8 cellular contexts compared by ENCODE assay signal in genomic region chr4:102868153-102868781, GRCh38. TPM values are rescaled to one million over a fixed set of nuclear protein-coding genes. Genes with fewer than 3 reads are reported as not detected.
DNase-seq lines count a peak whose midpoint lies in the region; ATAC-seq and FAIRE-seq lines count a peak whose summit lies in the region.

No MANE protein-coding gene starts in this region.

- peak overlapping the region; percentile 97 for H3K9ac ChIP-seq in HUES64 (ENCODE audit: low read depth, low read length)

- H3K4me1 Mint-ChIP-seq in activated naive CD8-positive, alpha-beta T cell treated with anti-CD3 and anti-CD28 coated beads for 36 hours: peaks cover 50% of the 10 kb centered on the region

- peak overlapping the region; percentile 97 for H3K27ac ChIP-seq in HUES64 (ENCODE audit: low read depth, low read length)

- FAIRE-seq in G401.6 (lab: Jason Lieb, UNC) (peak; percentile 50), urothelium cell line (lab: Jason Lieb, UNC) (no peak)

- no peaks in the 10 kb centered on the region for H3K27me3 ChIP-seq in HUES64 (ENCODE audit: insufficient read depth, low read length)

- ATAC-seq in GM19395 (IDR thresholded peaks at IDR 0.05; ENCODE audit: unreplicated experiment): no peak

- H3K9me3 ChIP-seq in HUES64 (ENCODE audit: insufficient read depth, low read depth, low read length) (no peaks in the 10 kb centered on the region), iPS-18c (ENCODE audit: control insufficient read depth, insufficient read depth, low read length) (no peaks in the 10 kb centered on the region)

- H3K9me3 Mint-ChIP-seq in activated naive CD8-positive, alpha-beta T cell treated with anti-CD3 and anti-CD28 coated beads for 36 hours: no peaks in the 10 kb centered on the region

- peak overlapping the region; percentile 98 for H3K4me3 Mint-ChIP-seq in activated naive CD8-positive, alpha-beta T cell treated with anti-CD3 and anti-CD28 coated beads for 36 hours

- H3K27ac Mint-ChIP-seq in activated naive CD8-positive, alpha-beta T cell treated with anti-CD3 and anti-CD28 coated beads for 36 hours: peak overlapping the region; percentile 100

- peaks cover 21% of the 10 kb centered on the region for H3K4me1 ChIP-seq in HUES64 (ENCODE audit: insufficient read depth, low read length)

- peak; percentile 8 for DNase-seq in activated naive CD8-positive, alpha-beta T cell treated with anti-CD3 and anti-CD28 coated beads for 36 hours
- peak; percentile 10 to 38 for DNase-seq in stimulated activated CD4-positive, alpha-beta T cell treated with anti-CD3 and anti-CD28 coated beads, Interleukin-2, amount 100 ng/mL, for 48 hours
- DNase-seq in NCI-H1694 (lab: John Stamatoyannopoulos, UW) (no peak), urothelium cell line (ENCODE audit: low spot score) (no peak)

- 45% methylated on average over 23 of the region's 23 CpGs for WGBS in HUES64

- no peaks in the 10 kb centered on the region for H3K27me3 Mint-ChIP-seq in activated naive CD8-positive, alpha-beta T cell treated with anti-CD3 and anti-CD28 coated beads for 36 hours

- peaks cover 56% of the 10 kb centered on the region for H3K36me3 Mint-ChIP-seq in activated naive CD8-positive, alpha-beta T cell treated with anti-CD3 and anti-CD28 coated beads for 36 hours

- H3K4me3 ChIP-seq in HUES64 (ENCODE audit: low read length) (peak overlapping the region; percentile 92), iPS-18c (ENCODE audit: insufficient read depth, low read depth, low read length) (peak overlapping the region; percentile 88)

- H3K36me3 ChIP-seq in HUES64 (ENCODE audit: insufficient read depth, low read length): peaks cover 7% of the 10 kb centered on the region; the same call in 1 of the 2 replicates

RNA-seq across cellular contexts. Expression of gene CISD2, which starts 0.5 kb away (rescaled TPM):
- polyA plus RNA-seq in HUES64 (2013, experiment 1 of 2): 67.0 TPM
- 59.7 TPM for polyA plus RNA-seq in HUES64 (2013, experiment 2 of 2)
- total RNA-seq in activated naive CD8-positive, alpha-beta T cell treated with anti-CD3 and anti-CD28 coated beads for 36 hours: 10 to 100 TPM; 41.5 to 41.8 TPM

RNA-seq across cellular contexts. Expression of gene UBE2D3, which starts 40.9 kb away (rescaled TPM):
- 292 TPM for polyA plus RNA-seq in HUES64 (2013, experiment 1 of 2)
- polyA plus RNA-seq in HUES64 (2013, experiment 2 of 2): 349 TPM
- 100 to 1,000 TPM; 477 to 516 TPM for total RNA-seq in activated naive CD8-positive, alpha-beta T cell treated with anti-CD3 and anti-CD28 coated beads for 36 hours

Comparison
In these comparisons a context has a peak if more than half of its experiments do, and no peak if none do; other contexts are left out.
1. DNase-seq: peak in activated naive CD8-positive, alpha-beta T cell treated with anti-CD3 and anti-CD28 coated beads for 36 hours (single experiment) and stimulated activated CD4-positive, alpha-beta T cell treated with anti-CD3 and anti-CD28 coated beads, Interleukin-2, amount 100 ng/mL, for 48 hours (2 of 2); none in NCI-H1694 (single experiment) and urothelium cell line (single experiment).